In the genomic region with DNA sequence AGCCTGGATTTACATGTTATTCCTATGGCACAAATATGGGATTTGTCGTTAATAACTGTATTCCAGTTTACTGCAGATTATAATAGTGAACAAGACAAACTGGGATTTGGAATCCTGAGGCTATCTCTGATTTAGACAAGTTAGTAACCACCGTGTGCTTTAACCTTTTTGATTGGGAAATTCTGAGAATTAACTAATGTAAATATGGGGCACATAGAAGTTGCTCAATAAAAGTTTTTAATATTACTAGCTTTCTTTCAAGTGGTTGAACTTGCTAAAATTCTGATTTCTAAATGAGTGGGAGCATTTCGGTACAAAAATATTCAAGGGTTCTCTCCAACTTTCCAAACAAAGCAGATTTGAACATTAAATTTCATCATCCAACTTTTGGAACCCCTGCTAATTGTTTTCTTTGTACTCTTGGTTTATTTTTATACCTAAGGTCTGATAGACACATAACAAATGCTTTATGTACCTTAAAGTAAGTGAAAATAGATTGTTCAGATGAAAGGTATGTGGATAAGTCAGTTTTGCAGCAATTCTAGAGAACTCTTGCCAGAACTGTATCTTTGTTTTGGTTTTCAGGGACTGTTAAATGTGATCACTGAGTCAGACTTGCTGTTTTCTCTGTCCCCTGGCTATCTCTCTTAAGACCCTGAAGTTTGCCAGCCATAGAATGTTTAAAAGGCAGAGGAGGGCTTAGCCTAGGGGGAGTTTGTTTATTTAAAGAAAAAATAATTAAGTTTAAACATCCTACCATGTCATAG, we compare ENCODE assay signal across 11 cellular contexts. TPM values are rescaled to one million over a fixed set of nuclear protein-coding genes. Genes with fewer than 3 reads are reported as not detected.
DNase-seq lines count a peak whose midpoint lies in the region; ATAC-seq, FAIRE-seq and TF ChIP-seq lines count a peak whose summit lies in the region.
"Had no signal": no experiment of that assay in that cellular context is flagged by ENCODE, and none has a peak within 500 bp of the region (broad histone marks: within the 10 kb centered on the region; RNA-seq: fewer than 3 reads in every experiment).

No MANE protein-coding gene starts in this region.

- H2AK5ac ChIP-seq in IMR-90 (ENCODE audit: low read depth, low read length), result peak overlapping the region; percentile 92; the same call in 1 of the 2 replicates

- no peak for TF ChIP-seq CTCF in AG09309 (IDR thresholded peaks at IDR 0.05; ENCODE audit: control insufficient read depth, insufficient read depth, low read depth, low read length, missing control alignments)
- no peak for TF ChIP-seq CTCF in IMR-90 (conservative IDR thresholded peaks at IDR 0.05; ENCODE audit: low read depth, low read length)
- no peak for TF ChIP-seq CTCF in chondrocyte (IDR thresholded peaks at IDR 0.05)
- TF ChIP-seq CTCF in D721Med (IDR thresholded peaks at IDR 0.05; ENCODE audit: insufficient read depth, missing control alignments), result no peak

- ATAC-seq in IMR-90 (ENCODE audit: low read depth), result peak; percentile 78
- no peak for ATAC-seq in GM19395 (IDR thresholded peaks at IDR 0.05; ENCODE audit: unreplicated experiment)

- H2BK120ac ChIP-seq in IMR-90 (ENCODE audit: low read depth, low read length), result peak overlapping the region; percentile 76; the same call in 1 of the 2 replicates

- H4K91ac ChIP-seq in IMR-90 (ENCODE audit: insufficient read depth, low read depth, low read length), result peak overlapping the region; percentile 63

- intact Hi-C loops in IMR-90 (cut with micrococcal nuclease), result no loop called here

- peaks cover 4% of the 10 kb centered on the region for H3K36me3 ChIP-seq in IMR-90 (ENCODE audit: control insufficient read depth, insufficient read depth, low read length)
- H3K36me3 ChIP-seq in muscle layer of duodenum (ENCODE audit: control insufficient read depth in 1 of 2, insufficient read depth in 2 of 2, low read length in 2 of 2), result peaks cover 0 to 4% of the 10 kb centered on the region in 2 donors
- H3K36me3 ChIP-seq: right atrium auricular region had no signal

- H3K27me3 Mint-ChIP-seq in chondrocyte (ENCODE audit: low read depth), result no peaks in the 10 kb centered on the region
- H3K27me3 Mint-ChIP-seq: activated CD4-positive, alpha-beta memory T cell treated with anti-CD3 and anti-CD28 coated beads, Interleukin-2, amount 10 ng/mL, durations not matched to agents 7 days and 5 days had no signal

- peaks cover 16 to 60% of the 10 kb centered on the region in 2 experiments for H3K79me1 ChIP-seq in IMR-90 (ENCODE audit: low read depth in 1 of 2, low read length in 2 of 2)

- H2AFZ ChIP-seq in IMR-90 (replicated peaks; ENCODE audit: low read length, poor library complexity), result no peak overlapping the region

- H3K4me1 ChIP-seq in IMR-90 (ENCODE audit: control insufficient read depth, insufficient read depth, low read length), result peaks cover 15% of the 10 kb centered on the region
- H3K4me1 ChIP-seq in muscle layer of duodenum (ENCODE audit: control insufficient read depth in 1 of 2, insufficient read depth in 2 of 2, low read length in 2 of 2), result peaks cover 7 to 11% of the 10 kb centered on the region in 2 donors

- TF ChIP-seq POLR2A in IMR-90 (IDR thresholded peaks at IDR 0.05; ENCODE audit: low read depth, low read length), result no peak

- H3K4me1 Mint-ChIP-seq in chondrocyte (ENCODE audit: low read depth), result peaks cover 59% of the 10 kb centered on the region

- no peak for FAIRE-seq in frontal cortex (lab: Jason Lieb, UNC)
- no peak for FAIRE-seq in D721Med (lab: Jason Lieb, UNC)
- FAIRE-seq: colon had no signal

- H4K5ac ChIP-seq in IMR-90 (ENCODE audit: low read depth, low read length), result peak overlapping the region; percentile 97

- H3K9me3 ChIP-seq in IMR-90 (ENCODE audit: control insufficient read depth, insufficient read depth, low read length), result no peaks in the 10 kb centered on the region; the same call in 1 of the 2 replicates
- peaks cover 0 to 3% of the 10 kb centered on the region in 2 donors for H3K9me3 ChIP-seq in muscle layer of duodenum (ENCODE audit: control insufficient read depth in 1 of 2, low read length in 2 of 2)
- H3K9me3 ChIP-seq: right atrium auricular region had no signal

- in situ Hi-C loops in IMR-90 (cut with MboI; ENCODE audit: low sequenced_read_pairs), result no loop called here

- H4K8ac ChIP-seq in IMR-90 (ENCODE audit: low read depth in 2 of 2, low read length in 2 of 2), result no peak overlapping the region; a peak in 1 of 4 replicates

- H4K20me1 ChIP-seq in IMR-90 (ENCODE audit: insufficient read depth, low read length), result peaks cover 25% of the 10 kb centered on the region

- H3K4me3 ChIP-seq in AG09309 (ENCODE audit: control insufficient read depth, low read depth, low read length), result no peak overlapping the region
- no peak overlapping the region for H3K4me3 ChIP-seq in IMR-90 (ENCODE audit: insufficient read depth, low read depth, low read length)
- no peak overlapping the region for H3K4me3 ChIP-seq in muscle layer of duodenum (ENCODE audit: low read depth in 1 of 2, low read length in 2 of 2)
- H3K4me3 ChIP-seq: right atrium auricular region had no signal

- peak overlapping the region; percentile 68; the same call in 1 of the 2 replicates for H3K14ac ChIP-seq in IMR-90 (replicated peaks; ENCODE audit: low read depth, low read length)

- peak overlapping the region; percentile 81; the same call in 1 of the 3 replicates for H2BK15ac ChIP-seq in IMR-90 (ENCODE audit: low read depth, low read length)

- peak overlapping the region; percentile 83 for H2BK5ac ChIP-seq in IMR-90 (ENCODE audit: low read depth, low read length, poor library complexity, severe bottlenecking)

- H3K27ac ChIP-seq in IMR-90 (ENCODE audit: insufficient read depth, low read length) (peak overlapping the region; percentile 95; the same call in 1 of the 2 replicates), muscle layer of duodenum (ENCODE audit: low read length) (peak overlapping the region; percentile 10)

- H3K18ac ChIP-seq in IMR-90 (ENCODE audit: low read depth, low read length), result peak overlapping the region; percentile 96

- peak overlapping the region; percentile 68 for H3K4me2 ChIP-seq in IMR-90 (ENCODE audit: low read depth, low read length)

- no TSS peak for BruUV-seq in IMR-90 (replicated peaks; lab: Mats Ljungman, UMichigan)

- H3K27me3 ChIP-seq in IMR-90 (ENCODE audit: control insufficient read depth, insufficient read depth, low read length) (no peaks in the 10 kb centered on the region), muscle layer of duodenum (ENCODE audit: low read depth, low read length) (no peaks in the 10 kb centered on the region)
- H3K27me3 ChIP-seq: right atrium auricular region had no signal

- peak overlapping the region; percentile 1 for H3K4me3 Mint-ChIP-seq in chondrocyte (ENCODE audit: unreplicated experiment)
- H3K4me3 Mint-ChIP-seq: activated CD4-positive, alpha-beta memory T cell treated with anti-CD3 and anti-CD28 coated beads, Interleukin-2, amount 10 ng/mL, durations not matched to agents 7 days and 5 days had no signal

- WGBS in IMR-90 (ENCODE audit: extremely low coverage in 2 of 2, insufficient read length in 1 of 2), 2 experiments, result no CpG with 5 or more reads among the region's 3 CpGs

- H3K4ac ChIP-seq in IMR-90 (ENCODE audit: low read depth, low read length), result peak overlapping the region; percentile 84

- peak overlapping the region; percentile 86 for H3K27ac Mint-ChIP-seq in chondrocyte (ENCODE audit: unreplicated experiment)
- H3K27ac Mint-ChIP-seq: activated CD4-positive, alpha-beta memory T cell treated with anti-CD3 and anti-CD28 coated beads, Interleukin-2, amount 10 ng/mL, durations not matched to agents 7 days and 5 days had no signal

- dilution Hi-C loops in IMR-90 (cut with HindIII; ENCODE audit: low sequenced_read_pairs, unreplicated experiment), result no loop called here

- no peak overlapping the region for H3K9ac ChIP-seq in IMR-90 (ENCODE audit: low read depth, low read length)

- peak; percentile 24 for DNase-seq in AG09309 (ENCODE audit: low read depth)
- DNase-seq in IMR-90, result peak; percentile 91
- DNase-seq in chondrocyte (ENCODE audit: low spot score), result no peak
- DNase-seq in frontal cortex (ENCODE audit: low spot score in 2 of 2), result no peak
- DNase-seq in CD1c-positive myeloid dendritic cell (ENCODE audit: extremely low spot score), result no peak
- no peak for DNase-seq in D721Med (ENCODE audit: insufficient read length, low spot score)
- DNase-seq: activated CD4-positive, alpha-beta memory T cell treated with anti-CD3 and anti-CD28 coated beads, Interleukin-2, amount 10 ng/mL, durations not matched to agents 7 days and 5 days had no signal

- H2AK9ac ChIP-seq in IMR-90 (replicated peaks; ENCODE audit: low read depth, low read length, poor library complexity), result no peak overlapping the region

- CTCF ChIA-PET in IMR-90 (lab: Yijun Ruan, JAX), result no interaction called here

- peaks cover 20% of the 10 kb centered on the region for H3K9me1 ChIP-seq in IMR-90 (ENCODE audit: insufficient read depth, low read length)

- H3K36me3 Mint-ChIP-seq in chondrocyte (ENCODE audit: low read depth), result peaks cover 5% of the 10 kb centered on the region

- peak overlapping the region; percentile 71; the same call in 1 of the 2 replicates for H3K23ac ChIP-seq in IMR-90 (ENCODE audit: low read depth, low read length)

- POLR2A ChIA-PET in IMR-90 (lab: Charles Lee; ENCODE audit: unreplicated experiment), result no interaction called here

- H3K9me3 Mint-ChIP-seq in chondrocyte (ENCODE audit: low read depth), result peaks cover 11% of the 10 kb centered on the region

- peak overlapping the region; percentile 74; the same call in 1 of the 2 replicates for H2BK20ac ChIP-seq in IMR-90 (ENCODE audit: low read depth, low read length)

- TF ChIP-seq RAD21 in IMR-90 (IDR thresholded peaks at IDR 0.05; ENCODE audit: low read length), result no peak

- H3K56ac ChIP-seq in IMR-90 (ENCODE audit: extremely low read depth, insufficient read depth, low read length), result no peak overlapping the region

TF ChIP-seq in IMR-90, 13 proteins besides CTCF, POLR2A, EP300 and RAD21:
- TF ChIP-seq MXI1 (IDR thresholded peaks at IDR 0.05; ENCODE audit: borderline replicate concordance, low read depth, low read length) (no peak), CEBPB (IDR thresholded peaks at IDR 0.05; ENCODE audit: low read depth, low read length) (peak; percentile 51; the same call in 1 of the 2 replicates)

RNA-seq across cellular contexts. Expression of a gene that starts 57.5 kb away (rescaled TPM):
- total RNA-seq in IMR-90 (2012; rRNA removed) (58.3 and 65.8 TPM in 2 replicates), chondrocyte (45.1 to 52.7 TPM (median 46.9 TPM) in 3 replicates), frontal cortex (55.4 TPM)
- polyA plus RNA-seq in IMR-90 (2012; rRNA removed), result 12.4 and 13.0 TPM in 2 replicates
- 2.9 and 5.7 TPM in 2 replicates for polyA plus RNA-seq in IMR-90 (2012; cell fraction: cytosol; rRNA removed)
- polyA plus RNA-seq in IMR-90 (2012; cell fraction: nucleus; rRNA removed; ENCODE audit: low replicate concordance), result 4.4 and 27.1 TPM in 2 replicates

RNA-seq across cellular contexts. Expression of a gene that starts 57.6 kb away (rescaled TPM):
- total RNA-seq in IMR-90 (2012; rRNA removed), result 565 and 651 TPM in 2 replicates
- 194 TPM in 2 replicates for polyA plus RNA-seq in IMR-90 (2012; rRNA removed)
- 43.5 and 76.5 TPM in 2 replicates for polyA plus RNA-seq in IMR-90 (2012; cell fraction: cytosol; rRNA removed)
- 37.1 and 186 TPM in 2 replicates for polyA plus RNA-seq in IMR-90 (2012; cell fraction: nucleus; rRNA removed; ENCODE audit: low replicate concordance)
- 142 to 163 TPM (median 150 TPM) in 3 replicates for total RNA-seq in chondrocyte
- 297 TPM for total RNA-seq in frontal cortex

Comparison
In these comparisons a context has a peak if more than half of its experiments do, and no peak if none do; other contexts are left out.
1. DNase-seq: peak in AG09309 (single experiment) and IMR-90 (single experiment); none in chondrocyte (single experiment), frontal cortex (0 of 2), CD1c-positive myeloid dendritic cell (single experiment) and D721Med (single experiment).